ENCODE assay signal across 24 cellular contexts in the genomic region with DNA sequence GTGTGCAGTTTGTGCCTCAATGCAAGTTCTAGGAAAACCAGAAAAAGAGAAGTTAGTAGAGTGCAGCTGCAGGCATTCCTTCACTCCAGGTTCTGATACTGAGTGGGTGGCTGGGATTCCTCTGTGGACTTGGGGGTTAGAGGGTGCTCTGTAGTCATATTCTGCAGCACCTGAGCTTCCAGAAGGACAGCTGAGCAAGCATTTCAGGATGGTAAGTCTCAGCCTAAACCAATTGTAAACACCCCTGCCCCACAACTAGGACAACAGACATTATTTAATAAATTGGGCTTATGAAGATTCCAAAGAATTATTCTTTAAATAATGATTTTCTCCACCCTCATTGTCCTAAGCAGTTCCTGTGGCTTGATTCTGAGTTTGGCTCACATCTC. TPM values are rescaled to one million over a fixed set of nuclear protein-coding genes. Genes with fewer than 3 reads are reported as not detected.
"Had no signal": no experiment of that assay in that cellular context is flagged by ENCODE, and none has a peak within 500 bp of the region (broad histone marks: within the 10 kb centered on the region; RNA-seq: fewer than 3 reads in every experiment).

No MANE protein-coding gene starts in this region.

- ATAC-seq: effector memory CD8-positive, alpha-beta T cell; left lung; natural killer cell treated with Interleukin-12 subunit alpha and Interleukin-12 subunit beta and Interleukin-15 and Interleukin-18, amount 100 ng/mL, for 72 hours had no signal

- H3K36me3 ChIP-seq: left lung, thoracic aorta had no signal

- H3K4me3 Mint-ChIP-seq: activated naive CD4-positive, alpha-beta T cell treated with anti-CD3 and anti-CD28 coated beads, Interleukin-2, amount 50 U/mL, for 24 hours; brain; effector memory CD8-positive, alpha-beta T cell; natural killer cell treated with Interleukin-12 subunit alpha and Interleukin-12 subunit beta and Interleukin-15 and Interleukin-18, amount 100 ng/mL, for 72 hours; WTC11 had no signal

- H3K4me1 Mint-ChIP-seq: activated naive CD4-positive, alpha-beta T cell treated with anti-CD3 and anti-CD28 coated beads, Interleukin-2, amount 50 U/mL, for 24 hours; WTC11 had no signal

- H3K27ac Mint-ChIP-seq: activated naive CD4-positive, alpha-beta T cell treated with anti-CD3 and anti-CD28 coated beads, Interleukin-2, amount 50 U/mL, for 24 hours; brain; natural killer cell treated with Interleukin-12 subunit alpha and Interleukin-12 subunit beta and Interleukin-15 and Interleukin-18, amount 100 ng/mL, for 72 hours; WTC11 had no signal

- H3K9me3 ChIP-seq: esophagus muscularis mucosa, left lung, sigmoid colon, thoracic aorta had no signal

- H2AFZ ChIP-seq: hepatocyte had no signal

- H3K4me3 ChIP-seq: esophagus muscularis mucosa, hepatocyte, left lung, sigmoid colon, smooth muscle cell, thoracic aorta had no signal

- H3K9me3 Mint-ChIP-seq: activated naive CD4-positive, alpha-beta T cell treated with anti-CD3 and anti-CD28 coated beads, Interleukin-2, amount 50 U/mL, for 24 hours; brain; effector memory CD8-positive, alpha-beta T cell; natural killer cell treated with Interleukin-12 subunit alpha and Interleukin-12 subunit beta and Interleukin-15 and Interleukin-18, amount 100 ng/mL, for 72 hours; WTC11 had no signal

- H3K27ac ChIP-seq: esophagus muscularis mucosa, thoracic aorta had no signal

- H3K36me3 Mint-ChIP-seq: activated naive CD4-positive, alpha-beta T cell treated with anti-CD3 and anti-CD28 coated beads, Interleukin-2, amount 50 U/mL, for 24 hours; brain; natural killer cell treated with Interleukin-12 subunit alpha and Interleukin-12 subunit beta and Interleukin-15 and Interleukin-18, amount 100 ng/mL, for 72 hours; WTC11 had no signal

- FAIRE-seq: frontal cortex had no signal

- H3K27me3 Mint-ChIP-seq: activated naive CD4-positive, alpha-beta T cell treated with anti-CD3 and anti-CD28 coated beads, Interleukin-2, amount 50 U/mL, for 24 hours; brain; effector memory CD8-positive, alpha-beta T cell; natural killer cell treated with Interleukin-12 subunit alpha and Interleukin-12 subunit beta and Interleukin-15 and Interleukin-18, amount 100 ng/mL, for 72 hours had no signal

- H3K4me2 ChIP-seq: hepatocyte, smooth muscle cell had no signal

- H3K79me2 ChIP-seq: hepatocyte had no signal

- DNase-seq: activated gamma-delta T cell treated with Interleukin-2 at 50 U/mL for 16 hours; activated T-cell treated with anti-CD3 and anti-CD28 coated beads, Interleukin-2, amount 50 U/mL, for 1 hour; aorta; caudate nucleus; effector memory CD8-positive, alpha-beta T cell; glutamatergic neuron; kidney glomerular epithelial cell; left lung; midbrain; nucleus accumbens; posterior cingulate gyrus; sigmoid colon; stimulated activated CD4-positive, alpha-beta T cell treated with anti-CD3 and anti-CD28 coated beads, Interleukin-15, amount 100 ng/mL, for 24 hours; stimulated activated naive CD4-positive, alpha-beta T cell treated with Interleukin-2 at 50 U/mL for 16 hours; SW 1271 had no signal

- H3K27me3 ChIP-seq: esophagus muscularis mucosa, hepatocyte, left lung, sigmoid colon had no signal

RNA-seq across cellular contexts. Expression of gene FAXDC2, which starts 9.1 kb away (rescaled TPM):
- total RNA-seq: natural killer cell treated with Interleukin-12 subunit alpha and Interleukin-12 subunit beta and Interleukin-15 and Interleukin-18, amount 100 ng/mL, for 72 hours had no signal
